ENCODE assay signal across 9 cellular contexts in genomic region chr6:170292778-170293164, GRCh38. TPM values are rescaled to one million over a fixed set of nuclear protein-coding genes. Genes with fewer than 3 reads are reported as not detected.
DNase-seq lines count a peak whose midpoint lies in the region; ATAC-seq and TF ChIP-seq lines count a peak whose summit lies in the region.
"Had no signal": no experiment of that assay in that cellular context is flagged by ENCODE, and none has a peak within 500 bp of the region (broad histone marks: within the 10 kb centered on the region; RNA-seq: fewer than 3 reads in every experiment).

No MANE protein-coding gene starts in this region.

- H3K27me3 ChIP-seq in iPS-20b (ENCODE audit: insufficient read depth, low read length) = peaks cover 89% of the 10 kb centered on the region

- H3K36me3 ChIP-seq in iPS-20b (ENCODE audit: insufficient read depth, low read depth, low read length) = 0 out of 2 replicates have a peak, but pooled peaks cover 5% of the 10 kb centered on the region
- H3K36me3 ChIP-seq: SJCRH30 had no signal

- no peaks in the 10 kb centered on the region for H3K9me3 Mint-ChIP-seq in T-cell

- H3K27me3 Mint-ChIP-seq in T-cell = peaks cover 19 to 48% of the 10 kb centered on the region in 2 donors

- peak overlapping the region; percentile 84 to 97 (median 86) for H3K4me3 Mint-ChIP-seq in T-cell

- peak; percentile 97 for DNase-seq in 8988T
- DNase-seq in GM13976 (ENCODE audit: low spot score) = peak; percentile 50
- no peak for DNase-seq in T-cell
- DNase-seq in stimulated activated CD4-positive, alpha-beta T cell treated with anti-CD3 and anti-CD28 coated beads, Interleukin-4, amount 100 ng/mL, for 4 hours = no peak

- H3K27ac ChIP-seq in iPS-20b (ENCODE audit: low read length) = no peak overlapping the region
- H3K27ac ChIP-seq: SJCRH30 had no signal

- H3K9ac ChIP-seq in iPS-20b (ENCODE audit: low read depth, low read length) = no peak overlapping the region

- ATAC-seq in T-cell (replicated peaks in 1 of 4) (no peak), GM21390 (IDR thresholded peaks at IDR 0.05; ENCODE audit: unreplicated experiment) (no peak), HG03280 (IDR thresholded peaks at IDR 0.05; ENCODE audit: unreplicated experiment) (no peak), GM18873 (IDR thresholded peaks at IDR 0.05; ENCODE audit: low FRiP score, unreplicated experiment) (no peak)

- CTCF ChIA-PET in T-cell (lab: Charles Lee) = interaction anchor here (0.6 to 0.9 kb wide), 4 partner anchors 83 to 1584 kb away, joined by 3 to 6 read pairs (median 3); no protein-coding TSS in a partner anchor

- in situ Hi-C loops in GM13976 (cut with MboI; ENCODE audit: low sequenced_read_pairs, unreplicated experiment) = no loop called here

- peak overlapping the region; percentile 72; the same call in 1 of the 2 replicates for H3K4me3 ChIP-seq in iPS-20b (ENCODE audit: low read length)
- H3K4me3 ChIP-seq: SJCRH30 had no signal

- no peaks in the 10 kb centered on the region; the same call in 1 of the 2 replicates for H3K9me3 ChIP-seq in iPS-20b (ENCODE audit: insufficient read depth, low read depth, low read length)
- H3K9me3 ChIP-seq: SJCRH30 had no signal

- H3K36me3 Mint-ChIP-seq in T-cell = no peaks in the 10 kb centered on the region

- POLR2A ChIA-PET in T-cell (lab: Charles Lee) = interaction anchor here in 1 of 2 donors (0.6 kb wide), 1 partner anchor 14 kb away, joined by 3 read pairs; no protein-coding TSS in a partner anchor

- no peak for TF ChIP-seq CTCF in GM13976 (IDR thresholded peaks at IDR 0.05; ENCODE audit: borderline replicate concordance, control extremely low read depth, extremely low read depth, insufficient read depth, missing control alignments)

- H3K27ac Mint-ChIP-seq in T-cell = peak overlapping the region in 1 of 2 donors; percentile 27

- H3K4me1 Mint-ChIP-seq in T-cell = peaks cover 45 to 52% (median 49%) of the 10 kb centered on the region in 3 donors

- H3K4me1 ChIP-seq in iPS-20b (ENCODE audit: insufficient read depth, low read length) = peaks cover 38% of the 10 kb centered on the region

RNA-seq across cellular contexts. Expression of gene DLL1, which starts 1.9 kb away (rescaled TPM):
- total RNA-seq in T-cell = 1 to 10 TPM; 3.3 to 8.6 (median 4.7) TPM

RNA-seq across cellular contexts. Expression of gene FAM120B, which starts 13.8 kb away (rescaled TPM):
- 10 to 100 TPM; 34.1 to 39.8 (median 38.0) TPM for total RNA-seq in T-cell

Comparison
In these comparisons a context has a peak if more than half of its experiments do, and no peak if none do; other contexts are left out.
1. DNase-seq: peak in 8988T (single experiment) and GM13976 (single experiment); none in T-cell (0 of 34) and stimulated activated CD4-positive, alpha-beta T cell treated with anti-CD3 and anti-CD28 coated beads, Interleukin-4, amount 100 ng/mL, for 4 hours (0 of 2).